ENCODE assay signal across 1 cellular context in the genomic region with DNA sequence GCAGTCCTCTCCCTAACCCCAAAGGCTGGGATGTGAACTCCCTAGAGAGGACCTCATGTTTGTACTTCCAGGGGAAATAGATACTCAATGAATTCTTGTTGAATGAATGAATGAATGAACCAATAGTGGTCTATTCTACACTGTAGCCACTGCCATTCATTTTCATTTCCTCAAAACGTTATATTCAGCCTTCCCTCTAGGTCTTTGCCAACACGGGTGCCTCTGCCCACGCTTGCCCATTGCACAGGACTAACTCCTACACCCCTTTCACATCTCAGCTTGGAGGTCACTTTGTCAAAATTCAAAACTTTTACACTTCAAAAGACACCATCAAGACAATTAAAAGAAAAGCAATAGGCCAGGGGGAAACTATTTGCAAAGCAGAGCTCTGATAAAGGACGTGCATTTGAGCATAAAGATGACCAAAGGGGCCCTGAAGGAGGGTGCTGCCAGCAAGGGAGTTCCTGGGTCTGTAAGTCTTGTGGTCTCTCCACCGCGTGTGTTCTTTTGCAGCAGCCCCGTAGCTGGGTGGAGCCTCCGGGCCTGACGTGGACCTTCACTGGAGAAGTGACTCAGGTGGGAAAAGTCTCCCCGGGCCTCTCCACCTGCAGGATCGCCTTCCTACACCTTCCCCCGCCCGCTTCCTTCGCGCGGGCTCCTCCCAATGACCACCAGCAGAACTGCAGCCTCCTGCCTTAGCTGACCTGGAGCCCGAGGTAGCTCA.
TF ChIP-seq lines count a peak whose summit lies in the region.

No MANE protein-coding gene starts in this region.

TF ChIP-seq in SK-N-SH, 30 proteins besides CTCF, POLR2A, EP300 and RAD21 (continued from another document):
- TF ChIP-seq SMC3 (IDR thresholded peaks at IDR 0.05; ENCODE audit: low read depth, low read length) (peak; percentile 65), GABPA (IDR thresholded peaks at IDR 0.05; ENCODE audit: low read depth) (no peak)
